Comparison of ENCODE assay signal across 13 cellular contexts in genomic region chr13:113547248-113547971, GRCh38. TPM values are rescaled to one million over a fixed set of nuclear protein-coding genes. Genes with fewer than 3 reads are reported as not detected.
A peak's percentile ranks its signal among the peaks of the same experiment; 100 is the strongest.
DNase-seq lines count a peak whose midpoint lies in the region; ATAC-seq and TF ChIP-seq lines count a peak whose summit lies in the region.
"Had no signal": no experiment of that assay in that cellular context is flagged by ENCODE, and none has a peak within 500 bp of the region (broad histone marks: within the 10 kb centered on the region; RNA-seq: fewer than 3 reads in every experiment).

No MANE protein-coding gene starts in this region.

- H3K4me3 ChIP-seq in BLaER1 (no peak overlapping the region), WERI-Rb-1 (ENCODE audit: low read depth, low read length) (no peak overlapping the region), fibroblast of the aortic adventitia (ENCODE audit: low read depth, low read length) (no peak overlapping the region), neural progenitor cell (no peak overlapping the region)

- peaks cover 8% of the 10 kb centered on the region for H3K27me3 Mint-ChIP-seq in neural progenitor cell (ENCODE audit: insufficient read depth, low read depth)
- H3K27me3 Mint-ChIP-seq: activated naive CD4-positive, alpha-beta T cell treated with anti-CD3 and anti-CD28 coated beads, Interleukin-2, amount 10 ng/mL, durations not matched to agents 7 days and 5 days; B cell had no signal

- no peak overlapping the region for H3K9ac ChIP-seq in BLaER1
- H3K9ac ChIP-seq in neural progenitor cell: no peak overlapping the region

- H3K79me2 ChIP-seq in neural progenitor cell (ENCODE audit: low read depth): peaks cover 27% of the 10 kb centered on the region

- ATAC-seq in GM21529 (IDR thresholded peaks at IDR 0.05; ENCODE audit: unreplicated experiment): no peak

- peaks cover 4% of the 10 kb centered on the region for H3K9me3 ChIP-seq in BLaER1
- H3K9me3 ChIP-seq in WERI-Rb-1 (ENCODE audit: severe bottlenecking): no peaks in the 10 kb centered on the region
- no peaks in the 10 kb centered on the region for H3K9me3 ChIP-seq in neural progenitor cell (ENCODE audit: low read depth)

- H3K4me1 Mint-ChIP-seq in neural progenitor cell: peaks cover 55% of the 10 kb centered on the region
- H3K4me1 Mint-ChIP-seq: activated naive CD4-positive, alpha-beta T cell treated with anti-CD3 and anti-CD28 coated beads, Interleukin-2, amount 10 ng/mL, durations not matched to agents 7 days and 5 days; B cell had no signal

- peaks cover 2% of the 10 kb centered on the region for H3F3A ChIP-seq in neural progenitor cell (ENCODE audit: low read depth)

- H3K4me2 ChIP-seq in BLaER1 (no peak overlapping the region), neural progenitor cell (no peak overlapping the region)

- peak overlapping the region; percentile 83 for H3K27ac Mint-ChIP-seq in neural progenitor cell
- H3K27ac Mint-ChIP-seq: activated naive CD4-positive, alpha-beta T cell treated with anti-CD3 and anti-CD28 coated beads, Interleukin-2, amount 10 ng/mL, durations not matched to agents 7 days and 5 days; B cell had no signal

- H3K27me3 ChIP-seq in BLaER1: no peaks in the 10 kb centered on the region
- H3K27me3 ChIP-seq in WERI-Rb-1 (ENCODE audit: insufficient read depth, low read depth, severe bottlenecking): no peaks in the 10 kb centered on the region
- H3K27me3 ChIP-seq in neural progenitor cell: no peaks in the 10 kb centered on the region

- peaks cover 42% of the 10 kb centered on the region for H3K4me1 ChIP-seq in BLaER1
- peaks cover 15% of the 10 kb centered on the region for H3K4me1 ChIP-seq in neural progenitor cell

- H4K20me1 ChIP-seq in BLaER1 (peaks cover 46% of the 10 kb centered on the region; the same call in 1 of the 2 replicates), neural progenitor cell (ENCODE audit: low read depth) (peaks cover 39% of the 10 kb centered on the region)

- H3K27ac ChIP-seq in BLaER1: 0 out of 2 replicates have a peak overlapping the region, but pooled peaks have one; percentile 26
- peak overlapping the region; percentile 91 for H3K27ac ChIP-seq in WERI-Rb-1
- no peak overlapping the region for H3K27ac ChIP-seq in neural progenitor cell

- H3K4me3 Mint-ChIP-seq in neural progenitor cell: peak overlapping the region; percentile 57
- H3K4me3 Mint-ChIP-seq: activated naive CD4-positive, alpha-beta T cell treated with anti-CD3 and anti-CD28 coated beads, Interleukin-2, amount 10 ng/mL, durations not matched to agents 7 days and 5 days; B cell had no signal

- DNase-seq in WERI-Rb-1 (peak; percentile 5), fibroblast of the aortic adventitia (ENCODE audit: low read depth) (peak; percentile 75), neural progenitor cell (ENCODE audit: low spot score) (no peak), UCSD-AML1 (lab: John Stamatoyannopoulos, UW; ENCODE audit: unreplicated experiment) (no peak), NCI-H1048 (lab: John Stamatoyannopoulos, UW) (no peak)
- no peak for DNase-seq in stimulated activated CD8-positive, alpha-beta memory T cell treated with anti-CD3 and anti-CD28 coated beads, Interleukin-4, amount 100 ng/mL, for 48 hours
- DNase-seq: activated naive CD4-positive, alpha-beta T cell treated with anti-CD3 and anti-CD28 coated beads, Interleukin-2, amount 10 ng/mL, durations not matched to agents 7 days and 5 days; erythroblast; mammary epithelial cell; SHP77 had no signal

- peaks cover 59% of the 10 kb centered on the region for H3K36me3 ChIP-seq in BLaER1
- peaks cover 56% of the 10 kb centered on the region for H3K36me3 ChIP-seq in WERI-Rb-1
- no peaks in the 10 kb centered on the region for H3K36me3 ChIP-seq in neural progenitor cell

- H3K36me3 Mint-ChIP-seq in neural progenitor cell: peaks cover 10% of the 10 kb centered on the region

- H3K9me3 Mint-ChIP-seq in neural progenitor cell: peaks cover 5% of the 10 kb centered on the region

- TF ChIP-seq CTCF in WERI-Rb-1 (IDR thresholded peaks at IDR 0.05; ENCODE audit: low read depth, low read length) (no peak), fibroblast of the aortic adventitia (IDR thresholded peaks at IDR 0.05; ENCODE audit: insufficient read depth, low read length) (no peak), neural progenitor cell (IDR thresholded peaks at IDR 0.05) (no peak)

- H2AFZ ChIP-seq in neural progenitor cell (replicated peaks): no peak overlapping the region

RNA-seq across cellular contexts. Expression of gene TFDP1, which starts 37.1 kb away (rescaled TPM):
- total RNA-seq in fibroblast of the aortic adventitia (ENCODE audit: low replicate concordance) (45.6 and 102 TPM in 2 replicates), neural progenitor cell (ENCODE audit: low replicate concordance) (57.5 and 88.6 TPM in 2 replicates)

RNA-seq across cellular contexts. Expression of gene DCUN1D2, which starts 56.9 kb away (rescaled TPM):
- total RNA-seq in fibroblast of the aortic adventitia (ENCODE audit: low replicate concordance): 8.3 and 9.8 TPM in 2 replicates
- 17.4 and 23.8 TPM in 2 replicates for total RNA-seq in neural progenitor cell (ENCODE audit: low replicate concordance)

Comparison
In these comparisons a context has a peak if more than half of its experiments do, and no peak if none do; other contexts are left out.
1. DNase-seq: peak in WERI-Rb-1 (single experiment) and fibroblast of the aortic adventitia (single experiment); none in neural progenitor cell (single experiment), UCSD-AML1 (single experiment), NCI-H1048 (single experiment) and stimulated activated CD8-positive, alpha-beta memory T cell treated with anti-CD3 and anti-CD28 coated beads, Interleukin-4, amount 100 ng/mL, for 48 hours (single experiment).